In the genomic region with DNA sequence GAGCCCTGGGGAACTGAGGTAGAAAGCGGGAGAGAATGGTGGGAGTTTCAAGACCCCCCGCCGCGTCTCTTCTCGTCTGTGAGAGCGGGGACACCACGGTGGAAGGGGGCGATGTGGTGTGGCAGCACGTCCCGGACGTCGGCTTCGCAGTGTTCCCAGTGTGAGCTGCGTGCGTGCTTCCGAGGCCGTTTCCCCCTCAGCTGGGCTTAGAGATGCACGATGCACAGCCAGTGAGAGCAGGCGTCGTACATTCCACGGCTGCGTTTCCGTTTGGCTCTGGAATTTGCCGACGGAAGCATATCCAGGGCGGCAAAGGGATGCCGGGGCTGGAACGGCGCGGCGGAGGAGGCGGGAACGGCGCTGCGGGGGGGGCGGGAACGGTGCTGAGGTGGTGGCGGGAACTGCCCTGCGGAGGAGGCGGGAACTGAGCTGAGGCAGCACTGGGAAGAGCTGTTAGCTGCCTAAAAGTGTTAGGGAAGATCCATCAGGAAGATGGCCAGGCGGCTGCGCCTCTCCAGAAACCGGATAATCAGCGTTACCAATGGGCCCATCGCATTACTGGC, we compare ENCODE assay signal across 8 cellular contexts. TPM values are rescaled to one million over a fixed set of nuclear protein-coding genes. Genes with fewer than 3 reads are reported as not detected.
DNase-seq lines count a peak whose midpoint lies in the region; ATAC-seq and TF ChIP-seq lines count a peak whose summit lies in the region.

No MANE protein-coding gene starts in this region.

- TF ChIP-seq POLR2A in HCT116 (IDR thresholded peaks at IDR 0.05; ENCODE audit: borderline replicate concordance, extremely low read depth, insufficient read depth, insufficient read length): no peak

- no peak for TF ChIP-seq RAD21 in HCT116 (IDR thresholded peaks at IDR 0.05; ENCODE audit: low read depth)

- H2AFZ ChIP-seq in HCT116 (ENCODE audit: low read depth, low read length, poor library complexity, severe bottlenecking): peak overlapping the region; percentile 78

- H3K79me2 ChIP-seq in HCT116 (ENCODE audit: insufficient read depth, low read length): no peaks in the 10 kb centered on the region

- peak; percentile 84 for ATAC-seq in HCT116

- H3K9me3 ChIP-seq in HCT116 (ENCODE audit: control insufficient read depth in 1 of 2, insufficient read depth in 1 of 2, low read depth in 1 of 2, low read length in 2 of 2) (no peaks in the 10 kb centered on the region), ascending aorta (peaks cover 5 to 10% of the 10 kb centered on the region in 2 donors)

- H3K4me3 ChIP-seq in HCT116 (replicated peaks in 1 of 2; ENCODE audit: low read depth in 1 of 2, low read length in 2 of 2): peak overlapping the region; percentile 20 to 37
- H3K4me3 ChIP-seq in ascending aorta: peak overlapping the region; percentile 32 to 57

- H3K27ac ChIP-seq in HCT116 (ENCODE audit: low read depth, low read length): no peak overlapping the region
- H3K27ac ChIP-seq in ascending aorta: peak overlapping the region in 1 of 2 donors; percentile 48

- POLR2A ChIA-PET in HCT116 (lab: Charles Lee): no interaction called here

- no peaks in the 10 kb centered on the region for H3K9me2 ChIP-seq in HCT116 (ENCODE audit: insufficient read depth)

- H3K4me1 ChIP-seq in HCT116 (ENCODE audit: control insufficient read depth in 1 of 2, insufficient read depth in 2 of 2, low read length in 2 of 2): peaks cover 0 to 19% of the 10 kb centered on the region in 2 experiments; a peak in 3 of 4 replicates
- H3K4me1 ChIP-seq in ascending aorta: no peaks in the 10 kb centered on the region

- H4K20me1 ChIP-seq in HCT116 (ENCODE audit: insufficient read depth): no peaks in the 10 kb centered on the region

- no TSS peak for BruUV-seq in HCT116 (replicated peaks; lab: Mats Ljungman, UMichigan)

- H3K9ac ChIP-seq in HCT116 (ENCODE audit: low read length): no peak overlapping the region

- DNase-seq in AG08395 (ENCODE audit: low spot score): peak; percentile 77
- no peak for DNase-seq in HCT116 (ENCODE audit: low read depth, low spot score)
- peak in 1 of 2 donors; percentile 77 for DNase-seq in ascending aorta (ENCODE audit: low spot score in 2 of 2)
- DNase-seq in iPS DF 19.7 (ENCODE audit: low read depth, low spot score): peak; percentile 87
- peak; percentile 54 for DNase-seq in renal cortical epithelial cell (ENCODE audit: low read depth)
- DNase-seq in UCSD-AML1 (lab: John Stamatoyannopoulos, UW; ENCODE audit: unreplicated experiment): no peak
- DNase-seq in GF-D8 (lab: John Stamatoyannopoulos, UW): no peak
- DNase-seq in activated gamma-delta T cell treated with Interleukin-2 at 50 U/mL for 16 hours: no peak

- CTCF ChIA-PET in HCT116 (lab: Charles Lee): no interaction called here

- no peak for TF ChIP-seq CTCF in HCT116 (IDR thresholded peaks at IDR 0.05 in 2 of 3, conservative IDR thresholded peaks at IDR 0.05 in 1 of 3; ENCODE audit: borderline replicate concordance in 1 of 3, insufficient read depth in 1 of 3, low read depth in 2 of 3, low read length in 2 of 3)
- no peak for TF ChIP-seq CTCF in ascending aorta (IDR thresholded peaks at IDR 0.05)

- intact Hi-C loops in HCT116 (cut with micrococcal nuclease): no loop called here
- intact Hi-C loops in ascending aorta (cut with DNase I): no loop called here

- peak overlapping the region; percentile 67 for H3K4me2 ChIP-seq in HCT116 (ENCODE audit: low read length)

- RAD21 ChIA-PET in HCT116 (lab: Charles Lee; ENCODE audit: low non-redundant PET in 1 of 2, low total read pairs in 2 of 2, uncharacterized antibody in 2 of 2, unreplicated experiment in 2 of 2): no interaction called here

- H3K36me3 ChIP-seq in HCT116 (ENCODE audit: control insufficient read depth in 1 of 2, insufficient read depth in 2 of 2, low read length in 2 of 2) (no peaks in the 10 kb centered on the region), ascending aorta (no peaks in the 10 kb centered on the region)

- H3K27me3 ChIP-seq in HCT116 (ENCODE audit: insufficient read depth, low read length) (peaks cover 6% of the 10 kb centered on the region; the same call in 1 of the 2 replicates), ascending aorta (no peaks in the 10 kb centered on the region)

TF ChIP-seq in HCT116, 20 proteins besides CTCF, POLR2A, EP300 and RAD21:
- TF ChIP-seq SIN3A (IDR thresholded peaks at IDR 0.05; ENCODE audit: low read depth) (no peak), CBX3 (IDR thresholded peaks at IDR 0.05; ENCODE audit: low read depth) (peak; percentile 48; the same call in 1 of the 2 replicates)
- TF ChIP-seq, protein P1, sequence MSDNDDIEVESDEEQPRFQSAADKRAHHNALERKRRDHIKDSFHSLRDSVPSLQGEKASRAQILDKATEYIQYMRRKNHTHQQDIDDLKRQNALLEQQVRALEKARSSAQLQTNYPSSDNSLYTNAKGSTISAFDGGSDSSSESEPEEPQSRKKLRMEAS (IDR thresholded peaks at IDR 0.05): peak; percentile 88

RNA-seq across cellular contexts. Expression of a gene that starts 37.7 kb away (rescaled TPM):
- total RNA-seq in HCT116 (2021; ENCODE audit: unreplicated experiment): not detected
- polyA plus RNA-seq in HCT116 (2012): not detected in 2 replicates
- not detected for total RNA-seq in ascending aorta
- 0.05 TPM in 1 of 2 replicates, not detected in the other for total RNA-seq in renal cortical epithelial cell

RNA-seq across cellular contexts. Expression of a gene that starts 43.8 kb away (rescaled TPM):
- total RNA-seq in HCT116 (2021; ENCODE audit: unreplicated experiment) (not detected), ascending aorta (not detected), renal cortical epithelial cell (0.05 TPM in 1 of 2 replicates, not detected in the other)
- not detected in 2 replicates for polyA plus RNA-seq in HCT116 (2012)

Comparison
In these comparisons a context has a peak if more than half of its experiments do, and no peak if none do; other contexts are left out.
1. DNase-seq: peak in AG08395 (single experiment), iPS DF 19.7 (single experiment) and renal cortical epithelial cell (single experiment); none in HCT116 (single experiment), UCSD-AML1 (single experiment), GF-D8 (single experiment) and activated gamma-delta T cell treated with Interleukin-2 at 50 U/mL for 16 hours (single experiment).